Comparison of ENCODE assay signal across 7 cellular contexts in genomic region chr10:124422742-124423141, GRCh38. TPM values are rescaled to one million over a fixed set of nuclear protein-coding genes. Genes with fewer than 3 reads are reported as not detected.
"Had no signal": no experiment of that assay in that cellular context is flagged by ENCODE, and none has a peak within 500 bp of the region (broad histone marks: within the 10 kb centered on the region; RNA-seq: fewer than 3 reads in every experiment).

No MANE protein-coding gene starts in this region.

- H3K4me3 Mint-ChIP-seq: H9 had no signal

- DNase-seq: GOT3, H9, HCEC 1CT, KG1 had no signal

- H3K9me3 Mint-ChIP-seq: H9 had no signal

- ATAC-seq: HepG2, K562 had no signal

- H3K4me3 ChIP-seq: K562 had no signal

- H3K27ac ChIP-seq: HL-60 had no signal

RNA-seq across cellular contexts. Expression of gene NKX1-2, which starts 27.1 kb away (rescaled TPM):
- total RNA-seq: HepG2, K562 had no signal
- polyA plus RNA-seq: HepG2, K562 had no signal
